Comparison of ENCODE assay signal across 16 cellular contexts in the genomic region with DNA sequence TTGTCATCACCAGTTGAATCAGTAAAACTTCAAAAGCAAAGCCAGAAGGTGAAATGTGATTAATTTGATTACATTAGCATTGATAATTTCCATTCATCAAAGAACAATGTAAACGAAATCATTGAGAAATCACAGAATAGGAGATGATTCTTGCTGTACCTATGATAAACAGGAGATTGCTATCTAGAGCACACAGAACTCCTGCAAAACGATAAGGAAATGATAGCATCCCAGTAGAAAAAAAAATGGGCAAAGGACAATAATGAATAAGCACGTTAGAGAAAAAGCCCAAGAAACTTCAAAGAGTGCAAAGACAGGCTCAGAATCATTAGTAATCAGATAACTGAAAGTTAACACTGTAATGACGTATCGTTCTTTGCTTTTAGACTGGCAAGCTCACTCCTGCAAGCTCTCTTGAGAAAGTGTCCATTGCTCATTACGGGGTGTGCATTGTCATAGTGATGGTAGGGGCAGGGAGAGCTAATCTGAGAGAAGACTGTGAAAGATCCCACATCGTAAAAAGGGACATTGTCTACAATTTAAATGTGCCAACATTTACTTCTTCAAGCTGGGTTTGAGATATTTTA.
DNase-seq lines count a peak whose midpoint lies in the region; ATAC-seq, FAIRE-seq and TF ChIP-seq lines count a peak whose summit lies in the region.
"Had no signal": no experiment of that assay in that cellular context is flagged by ENCODE, and none has a peak within 500 bp of the region (broad histone marks: within the 10 kb centered on the region; RNA-seq: fewer than 3 reads in every experiment).

No MANE protein-coding gene starts in this region.

- peak in 1 of 2 experiments; percentile 76 for DNase-seq in A549 (ENCODE audit: low read depth in 1 of 2, low spot score in 1 of 2)
- no peak for DNase-seq in DND-41
- peak; percentile 40 for DNase-seq in RPMI7951 (ENCODE audit: low read depth)
- DNase-seq in fibroblast of lung (ENCODE audit: low read depth in 2 of 2) = peak in 1 of 2 donors; percentile 49
- no peak for DNase-seq in NCI-H1092 treated with DMSO at 0.1 percent for 48 hours (lab: John Stamatoyannopoulos, UW)
- no peak for DNase-seq in stimulated activated naive CD4-positive, alpha-beta T cell treated with Interleukin-2 at 50 U/mL for 16 hours (lab: John Stamatoyannopoulos, UW)
- no peak for DNase-seq in SHP77 (lab: John Stamatoyannopoulos, UW)
- DNase-seq: BE2C; CD8-positive, alpha-beta T cell; COR-L47; DMS53; H7 had no signal

- H3K4me2 ChIP-seq in A549 (peak overlapping the region; percentile 57), DND-41 (ENCODE audit: insufficient read depth, low read length) (no peak overlapping the region), fibroblast of lung (ENCODE audit: extremely low read depth, insufficient read depth, low read length) (peak overlapping the region; percentile 32)
- H3K4me2 ChIP-seq: GM23338 had no signal

- H3K9ac ChIP-seq in DND-41 (ENCODE audit: low read depth, low read length) = no peak overlapping the region
- H3K9ac ChIP-seq in fibroblast of lung (ENCODE audit: insufficient read depth, low read length) = no peak overlapping the region

- H3K4me1 ChIP-seq in A549 = peaks cover 27% of the 10 kb centered on the region
- peaks cover 32% of the 10 kb centered on the region for H3K4me1 ChIP-seq in DND-41 (ENCODE audit: insufficient read depth, low read length)
- no peaks in the 10 kb centered on the region for H3K4me1 ChIP-seq in fibroblast of lung (ENCODE audit: control insufficient read depth, extremely low read depth, insufficient read depth, low read length)
- H3K4me1 ChIP-seq: BE2C had no signal

- H3K36me3 ChIP-seq in DND-41 (ENCODE audit: insufficient read depth, low read length) = peaks cover 7% of the 10 kb centered on the region; the same call in 1 of the 2 replicates
- no peaks in the 10 kb centered on the region for H3K36me3 ChIP-seq in fibroblast of lung (ENCODE audit: control insufficient read depth, insufficient read depth, low read length)
- H3K36me3 ChIP-seq: BE2C had no signal

- no peaks in the 10 kb centered on the region for H4K20me1 ChIP-seq in DND-41 (ENCODE audit: insufficient read depth, low read length)
- H4K20me1 ChIP-seq in fibroblast of lung (ENCODE audit: control insufficient read depth, extremely low read depth, insufficient read depth, low read length) = no peaks in the 10 kb centered on the region

- peaks cover 27% of the 10 kb centered on the region for H3K79me2 ChIP-seq in DND-41 (ENCODE audit: insufficient read depth, low read length)
- no peaks in the 10 kb centered on the region for H3K79me2 ChIP-seq in fibroblast of lung (ENCODE audit: control insufficient read depth, insufficient read depth, low read length)

- TF ChIP-seq POLR2A in A549 (IDR thresholded peaks at IDR 0.05; ENCODE audit: low read length) = no peak

- 14% methylated on average over 7 of the region's 7 CpGs for WGBS in A549 (ENCODE audit: missing lambda C conversion rate)

- H2AFZ ChIP-seq in DND-41 (ENCODE audit: low read depth, low read length) (no peak overlapping the region), fibroblast of lung (ENCODE audit: low read length) (no peak overlapping the region)
- H2AFZ ChIP-seq: GM23338 had no signal

- POLR2A ChIA-PET in A549 (lab: Yijun Ruan, JAX) = interaction anchor here (0.7 to 0.9 kb wide), 2 partner anchors 16 to 169 kb away, joined by 3 read pairs; no protein-coding TSS in a partner anchor

- H3K27ac ChIP-seq in A549 = peak overlapping the region; percentile 63 to 81
- peak overlapping the region; percentile 43; the same call in 1 of the 2 replicates for H3K27ac ChIP-seq in DND-41 (ENCODE audit: low read length)
- H3K27ac ChIP-seq in fibroblast of lung (ENCODE audit: insufficient read depth, low read length) = no peak overlapping the region

- ATAC-seq in A549 = peak; percentile 54 to 65; a peak in 4 of 6 replicates
- no peak for ATAC-seq in DND-41 (ENCODE audit: insufficient read depth, low read depth)
- no peak for ATAC-seq in HG02981 (IDR thresholded peaks at IDR 0.05; ENCODE audit: unreplicated experiment)
- ATAC-seq: CD8-positive, alpha-beta T cell; GM12878; GM23338 had no signal

- FAIRE-seq in A549 (lab: Jason Lieb, UNC) = no peak
- FAIRE-seq: A204.1, GM12878 had no signal

- CTCF ChIA-PET in A549 (lab: Yijun Ruan, JAX) = interaction anchor here (1.0 to 1.8 kb wide), 3 partner anchors 9 to 59 kb away, joined by 3 to 7 read pairs (median 3); no protein-coding TSS in a partner anchor

- TF ChIP-seq EP300 in A549 (IDR thresholded peaks at IDR 0.05) = peak; percentile 66 to 84; a peak in 3 of 5 replicates

- H3K27me3 ChIP-seq in DND-41 (ENCODE audit: insufficient read depth, low read length, poor library complexity) (no peaks in the 10 kb centered on the region), fibroblast of lung (ENCODE audit: control insufficient read depth, insufficient read depth, low read length) (peaks cover 2% of the 10 kb centered on the region)
- H3K27me3 ChIP-seq: BE2C had no signal

- H3K4me3 ChIP-seq in A549 (no peak overlapping the region), DND-41 (ENCODE audit: low read depth in 1 of 2, low read length in 2 of 2) (no peak overlapping the region), fibroblast of lung (replicated peaks in 1 of 4; ENCODE audit: control extremely low read depth in 1 of 4, insufficient read depth in 1 of 4, low read depth in 3 of 4, low read length in 4 of 4) (no peak overlapping the region)
- H3K4me3 ChIP-seq: GM12878, GM23338 had no signal

- TF ChIP-seq CTCF in A549 (IDR thresholded peaks at IDR 0.05) (no peak), DND-41 (IDR thresholded peaks at IDR 0.05; ENCODE audit: borderline replicate concordance, extremely low read depth, low read length, poor library complexity, severe bottlenecking) (no peak), fibroblast of lung (conservative IDR thresholded peaks at IDR 0.05 in 1 of 2, IDR thresholded peaks at IDR 0.05 in 1 of 2; ENCODE audit: low read depth in 1 of 2, low read length in 2 of 2) (no peak)

- TF ChIP-seq RAD21 in A549 (conservative IDR thresholded peaks at IDR 0.05 in 1 of 2, IDR thresholded peaks at IDR 0.05 in 1 of 2) = peak in 1 of 2 experiments; percentile 36; a peak in 1 of 5 replicates

- H3K9me3 ChIP-seq in A549 (no peaks in the 10 kb centered on the region), DND-41 (ENCODE audit: insufficient read depth, low read length, severe bottlenecking) (peaks cover 14% of the 10 kb centered on the region), fibroblast of lung (ENCODE audit: control insufficient read depth, insufficient read depth, low read depth, low read length) (no peaks in the 10 kb centered on the region)
- H3K9me3 ChIP-seq: BE2C had no signal

TF ChIP-seq in A549, 52 proteins besides CTCF, POLR2A, EP300 and RAD21 (continues in another document):
- TF ChIP-seq JUN (IDR thresholded peaks at IDR 0.05) (peak in 1 of 2 experiments; percentile 65; a peak in 1 of 5 replicates), MAZ (IDR thresholded peaks at IDR 0.05; ENCODE audit: borderline replicate concordance, low read depth, low read length) (no peak), CEBPB (IDR thresholded peaks at IDR 0.05) (peak; percentile 40 to 74; a peak in 2 of 4 replicates), EHF (CRISPR knock-in tag; IDR thresholded peaks at IDR 0.05) (no peak), EHMT2 (IDR thresholded peaks at IDR 0.05; ENCODE audit: low read depth) (no peak), TFCP2L1 (CRISPR knock-in tag; IDR thresholded peaks at IDR 0.05) (no peak), RCOR1 (IDR thresholded peaks at IDR 0.05; ENCODE audit: low read depth, low read length) (no peak), ESRRA (IDR thresholded peaks at IDR 0.05; ENCODE audit: borderline replicate concordance, low read length) (no peak), BHLHE40 (IDR thresholded peaks at IDR 0.05; ENCODE audit: low read depth, low read length) (no peak), RNF2 (IDR thresholded peaks at IDR 0.05; ENCODE audit: borderline replicate concordance, low read depth) (no peak), ZC3H11A (IDR thresholded peaks at IDR 0.05) (no peak), GATA3 (IDR thresholded peaks at IDR 0.05; ENCODE audit: borderline replicate concordance) (peak; percentile 98)
- TF ChIP-seq, protein P1, sequence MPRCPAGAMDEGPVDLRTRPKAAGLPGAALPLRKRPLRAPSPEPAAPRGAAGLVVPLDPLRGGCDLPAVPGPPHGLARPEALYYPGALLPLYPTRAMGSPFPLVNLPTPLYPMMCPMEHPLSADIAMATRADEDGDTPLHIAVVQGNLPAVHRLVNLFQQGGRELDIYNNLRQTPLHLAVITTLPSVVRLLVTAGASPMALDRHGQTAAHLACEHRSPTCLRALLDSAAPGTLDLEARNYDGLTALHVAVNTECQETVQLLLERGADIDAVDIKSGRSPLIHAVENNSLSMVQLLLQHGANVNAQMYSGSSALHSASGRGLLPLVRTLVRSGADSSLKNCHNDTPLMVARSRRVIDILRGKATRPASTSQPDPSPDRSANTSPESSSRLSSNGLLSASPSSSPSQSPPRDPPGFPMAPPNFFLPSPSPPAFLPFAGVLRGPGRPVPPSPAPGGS (IDR thresholded peaks at IDR 0.05) = 0 out of 3 replicates have a peak, but pooled peaks have one; percentile 26
- TF ChIP-seq, protein P2, sequence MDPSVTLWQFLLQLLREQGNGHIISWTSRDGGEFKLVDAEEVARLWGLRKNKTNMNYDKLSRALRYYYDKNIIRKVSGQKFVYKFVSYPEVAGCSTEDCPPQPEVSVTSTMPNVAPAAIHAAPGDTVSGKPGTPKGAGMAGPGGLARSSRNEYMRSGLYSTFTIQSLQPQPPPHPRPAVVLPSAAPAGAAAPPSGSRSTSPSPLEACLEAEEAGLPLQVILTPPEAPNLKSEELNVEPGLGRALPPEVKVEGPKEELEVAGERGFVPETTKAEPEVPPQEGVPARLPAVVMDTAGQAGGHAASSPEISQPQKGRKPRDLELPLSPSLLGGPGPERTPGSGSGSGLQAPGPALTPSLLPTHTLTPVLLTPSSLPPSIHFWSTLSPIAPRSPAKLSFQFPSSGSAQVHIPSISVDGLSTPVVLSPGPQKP (IDR thresholded peaks at IDR 0.05; ENCODE audit: low read depth, low read length) = no peak
- TF ChIP-seq, protein P3, sequence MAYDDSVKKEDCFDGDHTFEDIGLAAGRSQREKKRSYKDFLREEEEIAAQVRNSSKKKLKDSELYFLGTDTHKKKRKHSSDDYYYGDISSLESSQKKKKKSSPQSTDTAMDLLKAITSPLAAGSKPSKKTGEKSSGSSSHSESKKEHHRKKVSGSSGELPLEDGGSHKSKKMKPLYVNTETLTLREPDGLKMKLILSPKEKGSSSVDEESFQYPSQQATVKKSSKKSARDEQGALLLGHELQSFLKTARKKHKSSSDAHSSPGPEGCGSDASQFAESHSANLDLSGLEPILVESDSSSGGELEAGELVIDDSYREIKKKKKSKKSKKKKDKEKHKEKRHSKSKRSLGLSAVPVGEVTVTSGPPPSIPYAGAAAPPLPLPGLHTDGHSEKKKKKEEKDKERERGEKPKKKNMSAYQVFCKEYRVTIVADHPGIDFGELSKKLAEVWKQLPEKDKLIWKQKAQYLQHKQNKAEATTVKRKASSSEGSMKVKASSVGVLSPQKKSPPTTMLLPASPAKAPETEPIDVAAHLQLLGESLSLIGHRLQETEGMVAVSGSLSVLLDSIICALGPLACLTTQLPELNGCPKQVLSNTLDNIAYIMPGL (CRISPR knock-in tag; IDR thresholded peaks at IDR 0.05; ENCODE audit: borderline replicate concordance) = no peak

Comparison
In these comparisons a context has a peak if more than half of its experiments do, and no peak if none do; other contexts are left out.
1. ATAC-seq: peak in A549 (2 of 2); none in DND-41 (single experiment) and HG02981 (single experiment).